In the genomic region with DNA sequence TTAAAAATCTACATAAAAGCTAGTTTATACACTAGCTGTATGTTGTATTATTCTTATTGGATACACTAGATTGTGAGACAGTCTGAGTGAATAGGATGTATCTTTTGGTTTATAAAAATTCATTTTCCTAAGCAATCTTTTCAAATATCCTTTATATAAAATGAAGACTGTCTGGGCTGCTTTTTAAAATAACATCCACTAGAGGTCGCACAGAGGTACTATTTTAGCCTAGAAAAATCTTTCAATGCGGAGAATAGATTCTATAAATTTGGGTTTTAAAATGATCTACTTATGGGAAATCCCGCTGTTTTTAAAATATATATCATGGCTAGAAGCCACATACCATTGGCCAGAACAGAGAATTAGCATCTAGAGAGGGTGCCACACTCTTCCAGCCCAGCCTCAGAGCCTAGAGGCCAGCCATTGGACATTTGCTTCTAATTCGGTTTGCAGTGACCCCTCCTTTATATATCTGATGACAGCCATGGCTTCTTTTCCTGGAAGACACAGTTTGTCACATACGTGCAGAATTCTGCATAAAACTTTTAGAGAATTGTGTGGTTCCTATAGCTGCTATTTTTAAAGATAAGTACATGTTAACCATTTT, we compare ENCODE assay signal across 8 cellular contexts. TPM values are rescaled to one million over a fixed set of nuclear protein-coding genes. Genes with fewer than 3 reads are reported as not detected.
DNase-seq lines count a peak whose midpoint lies in the region; ATAC-seq and TF ChIP-seq lines count a peak whose summit lies in the region.

No MANE protein-coding gene starts in this region.

- BruUV-seq in IMR-90 (replicated peaks; lab: Mats Ljungman, UMichigan) = no TSS peak

- H3K9me1 ChIP-seq in IMR-90 (ENCODE audit: insufficient read depth, low read length) = no peaks in the 10 kb centered on the region

- no peak overlapping the region for H2BK120ac ChIP-seq in IMR-90 (ENCODE audit: low read depth, low read length)

- TF ChIP-seq CTCF in IMR-90 (conservative IDR thresholded peaks at IDR 0.05; ENCODE audit: low read depth, low read length) = peak; percentile 75
- TF ChIP-seq CTCF in RWPE2 (IDR thresholded peaks at IDR 0.05; ENCODE audit: poor library complexity, severe bottlenecking) = peak; percentile 92
- TF ChIP-seq CTCF in fibroblast of the aortic adventitia (IDR thresholded peaks at IDR 0.05; ENCODE audit: insufficient read depth, low read length) = peak; percentile 56
- TF ChIP-seq CTCF in retinal pigment epithelial cell (conservative IDR thresholded peaks at IDR 0.05; ENCODE audit: low read depth, low read length) = peak; percentile 58

- H3K9ac ChIP-seq in IMR-90 (ENCODE audit: low read depth, low read length) = peak overlapping the region; percentile 56; the same call in 1 of the 2 replicates

- H3K36me3 ChIP-seq in IMR-90 (ENCODE audit: control insufficient read depth, insufficient read depth, low read length) = no peaks in the 10 kb centered on the region
- no peaks in the 10 kb centered on the region for H3K36me3 ChIP-seq in RWPE2 (ENCODE audit: low read depth)

- no peak overlapping the region for H3K27ac ChIP-seq in IMR-90 (ENCODE audit: insufficient read depth, low read length)
- no peak overlapping the region for H3K27ac ChIP-seq in RWPE2 (ENCODE audit: poor library complexity, severe bottlenecking)

- H3K18ac ChIP-seq in IMR-90 (ENCODE audit: low read depth, low read length) = no peak overlapping the region; the same call in 1 of the 2 replicates

- peak; percentile 42 for DNase-seq in NCI-H82 (lab: John Stamatoyannopoulos, UW)
- DNase-seq in NCI-H82 treated with DMSO at 0.1 percent for 48 hours (lab: John Stamatoyannopoulos, UW; ENCODE audit: unreplicated experiment) = no peak
- DNase-seq in IMR-90 = peak; percentile 49
- no peak for DNase-seq in RWPE2 (ENCODE audit: low spot score)
- DNase-seq in fibroblast of the aortic adventitia (ENCODE audit: low read depth) = peak; percentile 68
- DNase-seq in retinal pigment epithelial cell (ENCODE audit: low read depth) = no peak
- DNase-seq in GM19238 (ENCODE audit: insufficient read length, low spot score) = no peak
- DNase-seq in 8988T = no peak

- no peak overlapping the region for H4K91ac ChIP-seq in IMR-90 (ENCODE audit: insufficient read depth, low read depth, low read length)

- H3K27me3 ChIP-seq in IMR-90 (ENCODE audit: control insufficient read depth, insufficient read depth, low read length) = peaks cover 8% of the 10 kb centered on the region
- no peaks in the 10 kb centered on the region for H3K27me3 ChIP-seq in RWPE2 (ENCODE audit: insufficient read depth, poor library complexity, severe bottlenecking)

- intact Hi-C loops in IMR-90 (cut with micrococcal nuclease) = loop anchor here (1.0 kb wide), 3 partner anchors 44 to 449 kb away; no protein-coding TSS in a partner anchor

- no peak overlapping the region for H3K56ac ChIP-seq in IMR-90 (ENCODE audit: extremely low read depth, insufficient read depth, low read length)

- ATAC-seq in IMR-90 (ENCODE audit: low read depth) (peak; percentile 79), RWPE2 (ENCODE audit: low read depth) (no peak; the same call in 2 of the 3 replicates)

- no peak overlapping the region for H2AFZ ChIP-seq in IMR-90 (replicated peaks; ENCODE audit: low read length, poor library complexity)

- H2AK5ac ChIP-seq in IMR-90 (ENCODE audit: low read depth, low read length) = no peak overlapping the region

- H3K4me1 ChIP-seq in IMR-90 (ENCODE audit: control insufficient read depth, insufficient read depth, low read length) = peaks cover 2% of the 10 kb centered on the region; the same call in 1 of the 2 replicates
- no peaks in the 10 kb centered on the region for H3K4me1 ChIP-seq in RWPE2 (ENCODE audit: insufficient read depth, poor library complexity, severe bottlenecking)

- peak; percentile 64 for TF ChIP-seq RAD21 in IMR-90 (IDR thresholded peaks at IDR 0.05; ENCODE audit: low read length)

- whole genome bisulfite sequencing in IMR-90 (ENCODE audit: extremely low coverage in 2 of 2, insufficient read length in 1 of 2), 2 experiments = no CpG with 5 or more reads among the region's 5 CpGs

- H2BK20ac ChIP-seq in IMR-90 (ENCODE audit: low read depth, low read length) = no peak overlapping the region

- no peaks in the 10 kb centered on the region for H3K79me1 ChIP-seq in IMR-90 (ENCODE audit: low read depth in 1 of 2, low read length in 2 of 2)

- H3K9me3 ChIP-seq in IMR-90 (ENCODE audit: control insufficient read depth, insufficient read depth, low read length) = no peaks in the 10 kb centered on the region
- H3K9me3 ChIP-seq in RWPE2 (ENCODE audit: severe bottlenecking) = no peaks in the 10 kb centered on the region

- H3K4me3 ChIP-seq in IMR-90 (ENCODE audit: insufficient read depth, low read depth, low read length) (no peak overlapping the region), RWPE2 (ENCODE audit: severe bottlenecking) (no peak overlapping the region), fibroblast of the aortic adventitia (ENCODE audit: low read depth, low read length) (no peak overlapping the region), retinal pigment epithelial cell (ENCODE audit: low read length) (no peak overlapping the region)

- dilution Hi-C loops in IMR-90 (cut with HindIII; ENCODE audit: low sequenced_read_pairs, unreplicated experiment) = no loop called here

- no peaks in the 10 kb centered on the region for H4K20me1 ChIP-seq in IMR-90 (ENCODE audit: insufficient read depth, low read length)

- no peak overlapping the region for H4K5ac ChIP-seq in IMR-90 (ENCODE audit: low read depth, low read length)

- H2BK5ac ChIP-seq in IMR-90 (ENCODE audit: low read depth, low read length, poor library complexity, severe bottlenecking) = no peak overlapping the region

- in situ Hi-C loops in IMR-90 (cut with MboI; ENCODE audit: low sequenced_read_pairs) = loop anchor here (5.0 to 10.0 kb wide), 2 partner anchors 55 to 78 kb away; no protein-coding TSS in a partner anchor

- H3K4ac ChIP-seq in IMR-90 (ENCODE audit: low read depth, low read length) = no peak overlapping the region

- no peak overlapping the region for H4K8ac ChIP-seq in IMR-90 (ENCODE audit: low read depth in 2 of 2, low read length in 2 of 2)

- POLR2A ChIA-PET in IMR-90 (lab: Charles Lee; ENCODE audit: unreplicated experiment) = no interaction called here

- H2BK15ac ChIP-seq in IMR-90 (ENCODE audit: low read depth, low read length) = no peak overlapping the region

- no peak overlapping the region for H3K14ac ChIP-seq in IMR-90 (replicated peaks; ENCODE audit: low read depth, low read length)

- peak overlapping the region; percentile 65; the same call in 1 of the 2 replicates for H3K4me2 ChIP-seq in IMR-90 (ENCODE audit: low read depth, low read length)

- no peak overlapping the region for H3K23ac ChIP-seq in IMR-90 (ENCODE audit: low read depth, low read length)

- TF ChIP-seq POLR2A in IMR-90 (IDR thresholded peaks at IDR 0.05; ENCODE audit: low read depth, low read length) = no peak

- no peak overlapping the region for H2AK9ac ChIP-seq in IMR-90 (replicated peaks; ENCODE audit: low read depth, low read length, poor library complexity)

- CTCF ChIA-PET in IMR-90 (lab: Yijun Ruan, JAX) = interaction anchor here (0.7 to 1.6 kb wide), 7 partner anchors 9 to 624 kb away, joined by 3 to 6 read pairs (median 3); no protein-coding TSS in a partner anchor

TF ChIP-seq in IMR-90, 13 proteins besides CTCF, POLR2A, EP300 and RAD21:
- no peak for TF ChIP-seq CEBPB (IDR thresholded peaks at IDR 0.05; ENCODE audit: low read depth, low read length)
- TF ChIP-seq USF2 (IDR thresholded peaks at IDR 0.05; ENCODE audit: low read depth, low read length) = no peak
- no peak for TF ChIP-seq MAFK (IDR thresholded peaks at IDR 0.05; ENCODE audit: low read depth, low read length)
- peak; percentile 61; the same call in 1 of the 2 replicates for TF ChIP-seq SMC3 (IDR thresholded peaks at IDR 0.05; ENCODE audit: low read depth, low read length)
- TF ChIP-seq NFE2L2 (IDR thresholded peaks at IDR 0.05; ENCODE audit: low read depth, low read length) = no peak

RNA-seq across cellular contexts. Expression of gene C11orf97, which starts 7.3 kb away (rescaled TPM):
- not detected in 2 replicates for total RNA-seq in IMR-90 (2012; rRNA removed)
- not detected in 2 replicates for polyA plus RNA-seq in IMR-90 (2012; rRNA removed)
- polyA plus RNA-seq in IMR-90 (2012; cell fraction: cytosol; rRNA removed) = not detected in 2 replicates
- polyA plus RNA-seq in IMR-90 (2012; cell fraction: nucleus; rRNA removed; ENCODE audit: low replicate concordance) = not detected in 2 replicates
- total RNA-seq in fibroblast of the aortic adventitia (ENCODE audit: low replicate concordance) = not detected in 2 replicates

RNA-seq across cellular contexts. Expression of gene FUT4, which starts 24.1 kb away (rescaled TPM):
- 2.2 and 3.1 TPM in 2 replicates for total RNA-seq in IMR-90 (2012; rRNA removed)
- polyA plus RNA-seq in IMR-90 (2012; rRNA removed) = 2.4 TPM in 2 replicates
- polyA plus RNA-seq in IMR-90 (2012; cell fraction: cytosol; rRNA removed) = 1.4 and 2.3 TPM in 2 replicates
- 1.7 and 1.9 TPM in 2 replicates for polyA plus RNA-seq in IMR-90 (2012; cell fraction: nucleus; rRNA removed; ENCODE audit: low replicate concordance)
- total RNA-seq in fibroblast of the aortic adventitia (ENCODE audit: low replicate concordance) = 5.6 and 7.1 TPM in 2 replicates

RNA-seq across cellular contexts. Expression of gene ANKRD49, which starts 25.8 kb away (rescaled TPM):
- total RNA-seq in IMR-90 (2012; rRNA removed) (10.4 and 15.8 TPM in 2 replicates), fibroblast of the aortic adventitia (ENCODE audit: low replicate concordance) (13.7 and 13.9 TPM in 2 replicates)
- 6.5 and 7.2 TPM in 2 replicates for polyA plus RNA-seq in IMR-90 (2012; rRNA removed)
- polyA plus RNA-seq in IMR-90 (2012; cell fraction: cytosol; rRNA removed) = 1.1 TPM in 2 replicates
- 2.7 and 20.9 TPM in 2 replicates for polyA plus RNA-seq in IMR-90 (2012; cell fraction: nucleus; rRNA removed; ENCODE audit: low replicate concordance)

RNA-seq across cellular contexts. Expression of gene MRE11, which starts 25.9 kb away (rescaled TPM):
- total RNA-seq in IMR-90 (2012; rRNA removed) = 15.6 and 22.2 TPM in 2 replicates
- 7.6 and 9.0 TPM in 2 replicates for polyA plus RNA-seq in IMR-90 (2012; rRNA removed)
- 0.40 and 0.92 TPM in 2 replicates for polyA plus RNA-seq in IMR-90 (2012; cell fraction: cytosol; rRNA removed)
- polyA plus RNA-seq in IMR-90 (2012; cell fraction: nucleus; rRNA removed; ENCODE audit: low replicate concordance) = 2.5 and 23.8 TPM in 2 replicates
- 15.5 and 23.9 TPM in 2 replicates for total RNA-seq in fibroblast of the aortic adventitia (ENCODE audit: low replicate concordance)

RNA-seq across cellular contexts. Expression of gene PIWIL4, which starts 47.6 kb away (rescaled TPM):
- 0.56 and 0.72 TPM in 2 replicates for total RNA-seq in IMR-90 (2012; rRNA removed)
- polyA plus RNA-seq in IMR-90 (2012; rRNA removed) = 1.1 and 1.3 TPM in 2 replicates
- polyA plus RNA-seq in IMR-90 (2012; cell fraction: cytosol; rRNA removed) = 0.47 and 0.54 TPM in 2 replicates
- 1.4 and 6.3 TPM in 2 replicates for polyA plus RNA-seq in IMR-90 (2012; cell fraction: nucleus; rRNA removed; ENCODE audit: low replicate concordance)
- 2.7 and 5.6 TPM in 2 replicates for total RNA-seq in fibroblast of the aortic adventitia (ENCODE audit: low replicate concordance)

Comparison
In these comparisons a context has a peak if more than half of its experiments do, and no peak if none do; other contexts are left out.
1. DNase-seq: peak in NCI-H82 (single experiment), IMR-90 (single experiment) and fibroblast of the aortic adventitia (single experiment); none in NCI-H82 treated with DMSO at 0.1 percent for 48 hours (single experiment), RWPE2 (single experiment), retinal pigment epithelial cell (single experiment), GM19238 (single experiment) and 8988T (single experiment).
2. Peak in every context shown above with its lines, with median percentiles within 50 percentile points of each other: CTCF ChIP-seq.